ENCODE assay signal across 1 cellular context in genomic region chr10:89256338-89256737, GRCh38.
TF ChIP-seq lines count a peak whose summit lies in the region.

No MANE protein-coding gene starts in this region.

TF ChIP-seq in GM12878, 131 proteins besides CTCF, POLR2A, EP300 and RAD21 (continued from another document):
- TF ChIP-seq, protein P1, sequence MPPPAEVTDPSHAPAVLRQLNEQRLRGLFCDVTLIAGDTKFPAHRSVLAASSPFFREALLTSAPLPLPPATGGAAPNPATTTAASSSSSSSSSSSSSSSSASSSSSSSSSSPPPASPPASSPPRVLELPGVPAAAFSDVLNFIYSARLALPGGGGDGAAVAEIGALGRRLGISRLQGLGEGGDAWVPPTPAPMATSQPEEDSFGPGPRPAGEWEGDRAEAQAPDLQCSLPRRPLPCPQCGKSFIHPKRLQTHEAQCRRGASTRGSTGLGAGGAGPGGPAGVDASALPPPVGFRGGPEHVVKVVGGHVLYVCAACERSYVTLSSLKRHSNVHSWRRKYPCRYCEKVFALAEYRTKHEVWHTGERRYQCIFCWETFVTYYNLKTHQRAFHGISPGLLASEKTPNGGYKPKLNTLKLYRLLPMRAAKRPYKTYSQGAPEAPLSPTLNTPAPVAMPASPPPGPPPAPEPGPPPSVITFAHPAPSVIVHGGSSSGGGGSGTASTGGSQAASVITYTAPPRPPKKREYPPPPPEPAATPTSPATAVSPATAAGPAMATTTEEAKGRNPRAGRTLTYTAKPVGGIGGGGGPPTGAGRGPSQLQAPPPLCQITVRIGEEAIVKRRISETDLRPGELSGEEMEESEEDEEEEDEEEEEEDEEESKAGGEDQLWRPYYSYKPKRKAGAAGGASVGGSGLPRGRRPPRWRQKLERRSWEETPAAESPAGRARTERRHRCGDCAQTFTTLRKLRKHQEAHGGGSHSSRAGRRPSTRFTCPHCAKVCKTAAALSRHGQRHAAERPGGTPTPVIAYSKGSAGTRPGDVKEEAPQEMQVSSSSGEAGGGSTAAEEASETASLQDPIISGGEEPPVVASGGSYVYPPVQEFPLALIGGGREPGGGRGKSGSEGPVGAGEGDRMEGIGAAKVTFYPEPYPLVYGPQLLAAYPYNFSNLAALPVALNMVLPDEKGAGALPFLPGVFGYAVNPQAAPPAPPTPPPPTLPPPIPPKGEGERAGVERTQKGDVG (CRISPR knock-in tag; IDR thresholded peaks at IDR 0.05) = no peak
TF ChIP-seq in GM12878: peak in this region for 1.
